Comparison of ENCODE assay signal across 24 cellular contexts in the genomic region with DNA sequence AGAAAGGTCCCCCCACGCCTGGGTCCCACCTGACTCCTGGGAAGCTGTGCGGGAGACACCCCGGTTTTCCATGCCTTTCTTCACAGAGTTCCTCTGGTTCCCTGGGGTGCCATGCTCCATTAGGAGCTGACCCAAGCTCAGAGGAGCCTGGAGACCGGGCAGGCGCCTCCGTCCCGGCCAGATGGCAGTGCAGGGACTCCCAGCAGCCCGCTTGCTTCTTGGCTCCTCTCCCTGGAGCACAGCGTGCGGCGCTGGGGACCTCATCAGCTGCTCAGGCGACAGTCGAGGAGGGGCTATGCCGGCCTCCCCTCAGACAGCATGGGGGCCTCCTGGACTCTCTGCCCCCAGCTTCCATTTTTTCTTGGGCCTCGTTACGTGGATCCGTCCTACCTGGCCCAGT.
"Had no signal": no experiment of that assay in that cellular context is flagged by ENCODE, and none has a peak within 500 bp of the region (broad histone marks: within the 10 kb centered on the region; RNA-seq: fewer than 3 reads in every experiment).

No MANE protein-coding gene starts in this region.

- ATAC-seq: activated T-cell treated with anti-CD3 and anti-CD28 coated beads, Interleukin-2, amount 50 U/mL, for 72 hours; body of pancreas; WTC11 had no signal

- H3K9me3 ChIP-seq: body of pancreas, colonic mucosa had no signal

- H3K4me3 Mint-ChIP-seq: activated CD4-positive, alpha-beta memory T cell treated with anti-CD3 and anti-CD28 coated beads, Interleukin-2, amount 10 ng/mL, durations not matched to agents 7 days and 5 days; activated CD4-positive, alpha-beta T cell treated with anti-CD3 and anti-CD28 coated beads, Interleukin-2, amount 10 ng/mL, durations not matched to agents 7 days and 5 days; activated naive CD8-positive, alpha-beta T cell; activated T-cell treated with anti-CD3 and anti-CD28 coated beads, Interleukin-2, amount 50 U/mL, for 24 hours; activated T-cell treated with anti-CD3 and anti-CD28 coated beads, Interleukin-2, amount 50 U/mL, for 72 hours; WTC11 had no signal

- H3K27ac ChIP-seq: body of pancreas, colonic mucosa, VCaP had no signal

- H3K4me1 ChIP-seq: body of pancreas, colonic mucosa had no signal

- H3K4me3 ChIP-seq: body of pancreas, colonic mucosa had no signal

- DNase-seq: activated CD4-positive, alpha-beta memory T cell treated with anti-CD3 and anti-CD28 coated beads, Interleukin-2, amount 10 ng/mL, durations not matched to agents 7 days and 5 days; activated CD4-positive, alpha-beta T cell treated with anti-CD3 and anti-CD28 coated beads for 1 hour; activated CD4-positive, alpha-beta T cell treated with anti-CD3 and anti-CD28 coated beads for 4 hours; activated CD4-positive, alpha-beta T cell treated with anti-CD3 and anti-CD28 coated beads, Interleukin-2, amount 10 ng/mL, durations not matched to agents 7 days and 5 days; activated CD4-positive, alpha-beta T cell treated with anti-CD3 and anti-CD28 coated beads, Interleukin-2, amount 50 U/mL, for 4 hours; activated CD8-positive, alpha-beta memory T cell treated with anti-CD3 and anti-CD28 coated beads, Interleukin-2, amount 50 U/mL, for 48 hours; activated gamma-delta T cell; activated naive CD4-positive, alpha-beta T cell; activated naive CD4-positive, alpha-beta T cell treated with anti-CD3 and anti-CD28 coated beads, Interleukin-2, amount 50 U/mL, for 16 hours; activated T-cell treated with anti-CD3 and anti-CD28 coated beads for 4 hours; activated T-cell treated with anti-CD3 and anti-CD28 coated beads, Interleukin-2, amount 50 U/mL, for 24 hours; activated T-cell treated with anti-CD3 and anti-CD28 coated beads, Interleukin-2, amount 50 U/mL, for 72 hours; amniotic stem cell; anterior cingulate cortex; body of pancreas; central memory CD4-positive, alpha-beta T cell; colonic mucosa; effector CD8-positive, alpha-beta T cell; foreskin fibroblast; head of caudate nucleus; T-helper 2 cell had no signal

- H3K4me1 Mint-ChIP-seq: activated CD4-positive, alpha-beta memory T cell treated with anti-CD3 and anti-CD28 coated beads, Interleukin-2, amount 10 ng/mL, durations not matched to agents 7 days and 5 days; activated CD4-positive, alpha-beta T cell treated with anti-CD3 and anti-CD28 coated beads, Interleukin-2, amount 10 ng/mL, durations not matched to agents 7 days and 5 days had no signal

- H3K36me3 Mint-ChIP-seq: activated naive CD8-positive, alpha-beta T cell; WTC11 had no signal

- H3K36me3 ChIP-seq: colonic mucosa had no signal

- H3K27me3 Mint-ChIP-seq: activated CD4-positive, alpha-beta T cell treated with anti-CD3 and anti-CD28 coated beads, Interleukin-2, amount 10 ng/mL, durations not matched to agents 7 days and 5 days; activated naive CD8-positive, alpha-beta T cell; activated T-cell treated with anti-CD3 and anti-CD28 coated beads, Interleukin-2, amount 50 U/mL, for 24 hours had no signal

- H3K27ac Mint-ChIP-seq: activated CD4-positive, alpha-beta memory T cell treated with anti-CD3 and anti-CD28 coated beads, Interleukin-2, amount 10 ng/mL, durations not matched to agents 7 days and 5 days; activated CD4-positive, alpha-beta T cell treated with anti-CD3 and anti-CD28 coated beads, Interleukin-2, amount 10 ng/mL, durations not matched to agents 7 days and 5 days; activated naive CD8-positive, alpha-beta T cell; activated T-cell treated with anti-CD3 and anti-CD28 coated beads, Interleukin-2, amount 50 U/mL, for 24 hours; activated T-cell treated with anti-CD3 and anti-CD28 coated beads, Interleukin-2, amount 50 U/mL, for 72 hours; WTC11 had no signal

- H3K27me3 ChIP-seq: body of pancreas, colonic mucosa had no signal

- H3K9me3 Mint-ChIP-seq: activated CD4-positive, alpha-beta memory T cell treated with anti-CD3 and anti-CD28 coated beads, Interleukin-2, amount 10 ng/mL, durations not matched to agents 7 days and 5 days; activated CD4-positive, alpha-beta T cell treated with anti-CD3 and anti-CD28 coated beads, Interleukin-2, amount 10 ng/mL, durations not matched to agents 7 days and 5 days; activated T-cell treated with anti-CD3 and anti-CD28 coated beads, Interleukin-2, amount 50 U/mL, for 24 hours; activated T-cell treated with anti-CD3 and anti-CD28 coated beads, Interleukin-2, amount 50 U/mL, for 72 hours; WTC11 had no signal
